15 cellular contexts compared by ENCODE assay signal in genomic region chr5:959581-960531, GRCh38. TPM values are rescaled to one million over a fixed set of nuclear protein-coding genes. Genes with fewer than 3 reads are reported as not detected.
A peak's percentile ranks its signal among the peaks of the same experiment; 100 is the strongest.
DNase-seq lines count a peak whose midpoint lies in the region; ATAC-seq and TF ChIP-seq lines count a peak whose summit lies in the region.
"Had no signal": no experiment of that assay in that cellular context is flagged by ENCODE, and none has a peak within 500 bp of the region (broad histone marks: within the 10 kb centered on the region; RNA-seq: fewer than 3 reads in every experiment).

No MANE protein-coding gene starts in this region.

- ATAC-seq in left ventricle myocardium superior (no peak), GM21447 (IDR thresholded peaks at IDR 0.05; ENCODE audit: unreplicated experiment) (no peak)
- ATAC-seq: activated CD4-positive, CD25-positive, alpha-beta regulatory T cell treated with anti-CD3 and anti-CD28 coated beads, Interleukin-2, amount 50 U/mL, for 24 hours; left colon had no signal

- H3K27me3 ChIP-seq in right atrium auricular region (no peaks in the 10 kb centered on the region), vagina (no peaks in the 10 kb centered on the region), smooth muscle cell (ENCODE audit: low read depth) (no peaks in the 10 kb centered on the region), sigmoid colon (no peaks in the 10 kb centered on the region)
- H3K27me3 ChIP-seq: cardiac muscle cell, MG63 had no signal

- H3K4me1 ChIP-seq in right atrium auricular region, result peaks cover 0 to 39% of the 10 kb centered on the region in 2 donors
- peaks cover 31% of the 10 kb centered on the region for H3K4me1 ChIP-seq in vagina
- H3K4me1 ChIP-seq in smooth muscle cell (ENCODE audit: low read depth), result no peaks in the 10 kb centered on the region
- peaks cover 0 to 34% (median 24%) of the 10 kb centered on the region in 4 donors for H3K4me1 ChIP-seq in sigmoid colon

- peaks cover 64% of the 10 kb centered on the region for H3K4me1 Mint-ChIP-seq in activated T-helper 2 cell treated with anti-CD3 and anti-CD28 coated beads, Interferon-gamma antibody, Interleukin-2, Interleukin-4, amounts not matched to agents 10 μg/mL and 5 μg/mL and 100 μg/mL, durations not matched to agents 14 hours and 24 hours and 36 hours (ENCODE audit: low read depth)
- peaks cover 55% of the 10 kb centered on the region for H3K4me1 Mint-ChIP-seq in nephron

- H3K27ac ChIP-seq in right atrium auricular region (no peak overlapping the region), vagina (no peak overlapping the region), smooth muscle cell (ENCODE audit: low read depth) (no peak overlapping the region), sigmoid colon (no peak overlapping the region)
- H3K27ac ChIP-seq: cardiac muscle cell had no signal

- H3K27ac Mint-ChIP-seq in activated T-helper 2 cell treated with anti-CD3 and anti-CD28 coated beads, Interferon-gamma antibody, Interleukin-2, Interleukin-4, amounts not matched to agents 10 μg/mL and 5 μg/mL and 100 μg/mL, durations not matched to agents 14 hours and 24 hours and 36 hours, result peak overlapping the region; percentile 26
- peak overlapping the region; percentile 56 to 88 (median 76) for H3K27ac Mint-ChIP-seq in nephron
- H3K27ac Mint-ChIP-seq: activated naive CD8-positive, alpha-beta T cell treated with anti-CD3 and anti-CD28 coated beads, Interleukin-2, amount 10 ng/mL, durations not matched to agents 7 days and 5 days had no signal

- H3K9me3 ChIP-seq in right atrium auricular region (no peaks in the 10 kb centered on the region), vagina (no peaks in the 10 kb centered on the region), smooth muscle cell (replicated peaks; ENCODE audit: low read depth) (no peaks in the 10 kb centered on the region), sigmoid colon (no peaks in the 10 kb centered on the region)
- H3K9me3 ChIP-seq: MG63 had no signal

- peak; percentile 34 for DNase-seq in right atrium auricular region (ENCODE audit: low spot score)
- DNase-seq in left ventricle myocardium superior, result no peak
- DNase-seq in activated T-helper 2 cell treated with anti-CD3 and anti-CD28 coated beads, Interferon-gamma antibody, Interleukin-2, Interleukin-4, amounts not matched to agents 10 μg/mL and 5 μg/mL and 100 μg/mL, durations not matched to agents 14 hours and 24 hours and 36 hours (ENCODE audit: low spot score), result no peak
- DNase-seq in vagina (ENCODE audit: extremely low spot score in 2 of 2), result peak; percentile 72 to 84
- no peak for DNase-seq in smooth muscle cell (lab: John Stamatoyannopoulos, UW; ENCODE audit: unreplicated experiment)
- DNase-seq in sigmoid colon, result no peak
- DNase-seq: activated naive CD8-positive, alpha-beta T cell treated with anti-CD3 and anti-CD28 coated beads, Interleukin-2, amount 10 ng/mL, durations not matched to agents 7 days and 5 days; effector memory CD4-positive, alpha-beta T cell; hippocampal formation; MG63 had no signal

- no peak overlapping the region for H3K4me2 ChIP-seq in smooth muscle cell

- no peaks in the 10 kb centered on the region for H4K20me1 ChIP-seq in smooth muscle cell (ENCODE audit: low read depth)

- no peaks in the 10 kb centered on the region for H3K9me3 Mint-ChIP-seq in activated T-helper 2 cell treated with anti-CD3 and anti-CD28 coated beads, Interferon-gamma antibody, Interleukin-2, Interleukin-4, amounts not matched to agents 10 μg/mL and 5 μg/mL and 100 μg/mL, durations not matched to agents 14 hours and 24 hours and 36 hours
- H3K9me3 Mint-ChIP-seq in nephron, result no peaks in the 10 kb centered on the region
- H3K9me3 Mint-ChIP-seq: activated naive CD8-positive, alpha-beta T cell treated with anti-CD3 and anti-CD28 coated beads, Interleukin-2, amount 10 ng/mL, durations not matched to agents 7 days and 5 days had no signal

- TF ChIP-seq CTCF in right atrium auricular region (IDR thresholded peaks at IDR 0.05) (no peak), nephron (IDR thresholded peaks at IDR 0.05; ENCODE audit: unreplicated experiment in 3 of 3) (no peak), vagina (IDR thresholded peaks at IDR 0.05) (no peak), smooth muscle cell (IDR thresholded peaks at IDR 0.05; ENCODE audit: borderline replicate concordance, insufficient read depth, poor library complexity, severe bottlenecking) (no peak), sigmoid colon (IDR thresholded peaks at IDR 0.05) (no peak)

- intact Hi-C loops in left ventricle myocardium superior (cut with micrococcal nuclease), result no loop called here
- intact Hi-C loops in activated T-helper 2 cell treated with anti-CD3 and anti-CD28 coated beads, Interferon-gamma antibody, Interleukin-2, Interleukin-4, amounts not matched to agents 10 μg/mL and 5 μg/mL and 100 μg/mL, durations not matched to agents 14 hours and 24 hours and 36 hours (cut with micrococcal nuclease), result no loop called here
- intact Hi-C loops in vagina (cut with DNase I), result no loop called here
- intact Hi-C loops in sigmoid colon (cut with DNase I), result no loop called here

- 95% methylated on average over 37 of the region's 47 CpGs for WGBS in smooth muscle cell (ENCODE audit: low lambda C conversion rate)
- WGBS in sigmoid colon, 2 donors, result 63 to 83% methylated on average over 47 of the region's 47 CpGs

- no peak overlapping the region for H3K4me3 ChIP-seq in right atrium auricular region
- H3K4me3 ChIP-seq in vagina, result no peak overlapping the region
- H3K4me3 ChIP-seq in smooth muscle cell, result no peak overlapping the region
- H3K4me3 ChIP-seq in sigmoid colon, result no peak overlapping the region
- H3K4me3 ChIP-seq: cardiac muscle cell, MG63 had no signal

- H3K36me3 ChIP-seq in right atrium auricular region (no peaks in the 10 kb centered on the region), vagina (no peaks in the 10 kb centered on the region), smooth muscle cell (ENCODE audit: low read depth) (no peaks in the 10 kb centered on the region), sigmoid colon (no peaks in the 10 kb centered on the region)
- H3K36me3 ChIP-seq: cardiac muscle cell, MG63 had no signal

- no peaks in the 10 kb centered on the region for H3K79me2 ChIP-seq in smooth muscle cell (ENCODE audit: low read depth)

- no peak overlapping the region for H3K9ac ChIP-seq in smooth muscle cell (ENCODE audit: low read depth)

- H3K36me3 Mint-ChIP-seq in activated T-helper 2 cell treated with anti-CD3 and anti-CD28 coated beads, Interferon-gamma antibody, Interleukin-2, Interleukin-4, amounts not matched to agents 10 μg/mL and 5 μg/mL and 100 μg/mL, durations not matched to agents 14 hours and 24 hours and 36 hours (ENCODE audit: low read depth), result no peaks in the 10 kb centered on the region
- H3K36me3 Mint-ChIP-seq in nephron (ENCODE audit: low read depth), result no peaks in the 10 kb centered on the region
- H3K36me3 Mint-ChIP-seq: activated naive CD8-positive, alpha-beta T cell treated with anti-CD3 and anti-CD28 coated beads, Interleukin-2, amount 10 ng/mL, durations not matched to agents 7 days and 5 days had no signal

- H3K27me3 Mint-ChIP-seq in activated T-helper 2 cell treated with anti-CD3 and anti-CD28 coated beads, Interferon-gamma antibody, Interleukin-2, Interleukin-4, amounts not matched to agents 10 μg/mL and 5 μg/mL and 100 μg/mL, durations not matched to agents 14 hours and 24 hours and 36 hours (ENCODE audit: low read depth), result peaks cover 4% of the 10 kb centered on the region
- peaks cover 21% of the 10 kb centered on the region for H3K27me3 Mint-ChIP-seq in nephron (ENCODE audit: low read depth)

- TF ChIP-seq POLR2A in vagina (IDR thresholded peaks at IDR 0.05) (no peak), sigmoid colon (IDR thresholded peaks at IDR 0.05) (no peak)

- peak overlapping the region; percentile 1 for H3K4me3 Mint-ChIP-seq in activated T-helper 2 cell treated with anti-CD3 and anti-CD28 coated beads, Interferon-gamma antibody, Interleukin-2, Interleukin-4, amounts not matched to agents 10 μg/mL and 5 μg/mL and 100 μg/mL, durations not matched to agents 14 hours and 24 hours and 36 hours (ENCODE audit: low read depth)
- H3K4me3 Mint-ChIP-seq in nephron, result peak overlapping the region in 1 of 3 experiments; percentile 66
- H3K4me3 Mint-ChIP-seq: activated naive CD8-positive, alpha-beta T cell treated with anti-CD3 and anti-CD28 coated beads, Interleukin-2, amount 10 ng/mL, durations not matched to agents 7 days and 5 days had no signal

- H2AFZ ChIP-seq in smooth muscle cell (ENCODE audit: low read depth), result no peak overlapping the region

- no peak for TF ChIP-seq EP300 in sigmoid colon (IDR thresholded peaks at IDR 0.05)

- H3F3A ChIP-seq in smooth muscle cell (ENCODE audit: low read depth), result peaks cover 10% of the 10 kb centered on the region

RNA-seq across cellular contexts. Expression of gene NKD2, which starts 48.7 kb away (rescaled TPM):
- 1 to 10 TPM; 2.4 to 2.8 TPM for total RNA-seq in right atrium auricular region
- 3.4 TPM for total RNA-seq in left ventricle myocardium superior
- total RNA-seq in activated T-helper 2 cell treated with anti-CD3 and anti-CD28 coated beads, Interferon-gamma antibody, Interleukin-2, Interleukin-4, amounts not matched to agents 10 μg/mL and 5 μg/mL and 100 μg/mL, durations not matched to agents 14 hours and 24 hours and 36 hours, result 14.4 TPM in 2 replicates
- 2.0 TPM for total RNA-seq in vagina
- 31.2 and 32.5 TPM in 2 replicates for total RNA-seq in smooth muscle cell
- polyA plus RNA-seq in smooth muscle cell, result 105 and 122 TPM in 2 replicates
- 1 to 10 TPM in 3 of 4 donors, under 1 TPM in 1; 0.71 to 4.4 (median 2.0) TPM for total RNA-seq in sigmoid colon
- 1 to 10 TPM in 2 of 3 donors, under 1 TPM in 1; 0.60 to 4.0 (median 1.8) TPM for polyA plus RNA-seq in sigmoid colon

Comparison
In these comparisons a context has a peak if more than half of its experiments do, and no peak if none do; other contexts are left out.
1. DNase-seq: peak in right atrium auricular region (single experiment) and vagina (2 of 2); none in left ventricle myocardium superior (single experiment), activated T-helper 2 cell treated with anti-CD3 and anti-CD28 coated beads, Interferon-gamma antibody, Interleukin-2, Interleukin-4, amounts not matched to agents 10 μg/mL and 5 μg/mL and 100 μg/mL, durations not matched to agents 14 hours and 24 hours and 36 hours (single experiment), smooth muscle cell (single experiment) and sigmoid colon (single experiment).